ENCODE assay signal across 1 cellular context in the genomic region with DNA sequence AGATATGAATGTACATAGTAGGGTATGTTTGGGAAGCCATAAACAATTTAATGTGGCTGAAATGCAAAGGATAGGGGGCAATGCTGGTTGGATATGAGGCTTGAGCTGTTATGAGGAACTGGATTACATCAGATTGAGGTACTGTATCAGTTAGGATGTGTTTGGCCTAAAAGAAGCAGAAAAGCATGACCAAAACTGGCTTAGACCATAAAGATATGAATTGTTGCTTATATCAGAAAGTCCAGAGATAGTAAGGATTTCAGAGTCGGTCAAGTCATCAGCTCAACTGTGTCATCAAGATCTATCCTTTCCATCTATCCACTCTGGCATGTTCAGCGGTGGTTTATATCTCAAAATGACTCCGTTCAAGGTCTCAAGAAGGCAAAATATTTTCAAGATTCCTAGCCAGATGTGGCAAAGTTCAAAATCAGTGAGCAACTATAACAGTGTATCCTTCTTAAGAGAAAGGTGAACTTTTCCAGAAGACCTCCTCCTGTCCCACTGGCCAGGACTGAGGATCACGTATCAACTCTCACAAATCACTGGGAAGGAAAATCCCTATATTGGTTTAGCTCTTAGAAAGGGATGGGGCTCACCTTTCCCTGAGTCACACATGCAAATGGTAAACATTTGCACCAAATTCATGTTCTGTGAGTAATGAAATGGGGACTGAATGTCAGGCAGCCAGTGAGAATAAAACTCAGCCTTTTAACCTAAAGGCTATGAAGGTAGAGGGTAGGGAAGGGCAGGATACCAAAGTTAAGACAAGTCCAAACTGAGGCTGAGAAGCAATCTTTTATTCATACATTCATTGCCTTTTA.
TF ChIP-seq lines count a peak whose summit lies in the region.

No MANE protein-coding gene starts in this region.

TF ChIP-seq in WTC11, 78 proteins besides CTCF, POLR2A, EP300 and RAD21 (continued from another document):
- TF ChIP-seq, protein P1, sequence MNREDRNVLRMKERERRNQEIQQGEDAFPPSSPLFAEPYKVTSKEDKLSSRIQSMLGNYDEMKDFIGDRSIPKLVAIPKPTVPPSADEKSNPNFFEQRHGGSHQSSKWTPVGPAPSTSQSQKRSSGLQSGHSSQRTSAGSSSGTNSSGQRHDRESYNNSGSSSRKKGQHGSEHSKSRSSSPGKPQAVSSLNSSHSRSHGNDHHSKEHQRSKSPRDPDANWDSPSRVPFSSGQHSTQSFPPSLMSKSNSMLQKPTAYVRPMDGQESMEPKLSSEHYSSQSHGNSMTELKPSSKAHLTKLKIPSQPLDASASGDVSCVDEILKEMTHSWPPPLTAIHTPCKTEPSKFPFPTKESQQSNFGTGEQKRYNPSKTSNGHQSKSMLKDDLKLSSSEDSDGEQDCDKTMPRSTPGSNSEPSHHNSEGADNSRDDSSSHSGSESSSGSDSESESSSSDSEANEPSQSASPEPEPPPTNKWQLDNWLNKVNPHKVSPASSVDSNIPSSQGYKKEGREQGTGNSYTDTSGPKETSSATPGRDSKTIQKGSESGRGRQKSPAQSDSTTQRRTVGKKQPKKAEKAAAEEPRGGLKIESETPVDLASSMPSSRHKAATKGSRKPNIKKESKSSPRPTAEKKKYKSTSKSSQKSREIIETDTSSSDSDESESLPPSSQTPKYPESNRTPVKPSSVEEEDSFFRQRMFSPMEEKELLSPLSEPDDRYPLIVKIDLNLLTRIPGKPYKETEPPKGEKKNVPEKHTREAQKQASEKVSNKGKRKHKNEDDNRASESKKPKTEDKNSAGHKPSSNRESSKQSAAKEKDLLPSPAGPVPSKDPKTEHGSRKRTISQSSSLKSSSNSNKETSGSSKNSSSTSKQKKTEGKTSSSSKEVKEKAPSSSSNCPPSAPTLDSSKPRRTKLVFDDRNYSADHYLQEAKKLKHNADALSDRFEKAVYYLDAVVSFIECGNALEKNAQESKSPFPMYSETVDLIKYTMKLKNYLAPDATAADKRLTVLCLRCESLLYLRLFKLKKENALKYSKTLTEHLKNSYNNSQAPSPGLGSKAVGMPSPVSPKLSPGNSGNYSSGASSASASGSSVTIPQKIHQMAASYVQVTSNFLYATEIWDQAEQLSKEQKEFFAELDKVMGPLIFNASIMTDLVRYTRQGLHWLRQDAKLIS (CRISPR knock-in tag; IDR thresholded peaks at IDR 0.05; ENCODE audit: borderline replicate concordance), result no peak
- TF ChIP-seq SP1 (CRISPR knock-in tag; conservative IDR thresholded peaks at IDR 0.05), result no peak
- no peak for TF ChIP-seq HMGA2 (CRISPR knock-in tag; IDR thresholded peaks at IDR 0.05)
- TF ChIP-seq, protein P2, sequence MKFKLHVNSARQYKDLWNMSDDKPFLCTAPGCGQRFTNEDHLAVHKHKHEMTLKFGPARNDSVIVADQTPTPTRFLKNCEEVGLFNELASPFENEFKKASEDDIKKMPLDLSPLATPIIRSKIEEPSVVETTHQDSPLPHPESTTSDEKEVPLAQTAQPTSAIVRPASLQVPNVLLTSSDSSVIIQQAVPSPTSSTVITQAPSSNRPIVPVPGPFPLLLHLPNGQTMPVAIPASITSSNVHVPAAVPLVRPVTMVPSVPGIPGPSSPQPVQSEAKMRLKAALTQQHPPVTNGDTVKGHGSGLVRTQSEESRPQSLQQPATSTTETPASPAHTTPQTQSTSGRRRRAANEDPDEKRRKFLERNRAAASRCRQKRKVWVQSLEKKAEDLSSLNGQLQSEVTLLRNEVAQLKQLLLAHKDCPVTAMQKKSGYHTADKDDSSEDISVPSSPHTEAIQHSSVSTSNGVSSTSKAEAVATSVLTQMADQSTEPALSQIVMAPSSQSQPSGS (CRISPR knock-in tag; IDR thresholded peaks at IDR 0.05; ENCODE audit: borderline replicate concordance, low read depth), result no peak
TF ChIP-seq in WTC11: peak in this region for 0.
